In genomic region chr12:118714051-118714460, GRCh38 we compare ENCODE assay signal across 8 cellular contexts.
DNase-seq lines count a peak whose midpoint lies in the region; ATAC-seq and TF ChIP-seq lines count a peak whose summit lies in the region.

No MANE protein-coding gene starts in this region.

- H3K36me3 ChIP-seq in uterus = no peaks in the 10 kb centered on the region

- intact Hi-C loops in uterus (cut with DNase I; ENCODE audit: low total_unique reads) = no loop called here

- no peaks in the 10 kb centered on the region for H3K27me3 ChIP-seq in uterus

- no peak overlapping the region for H3K4me3 ChIP-seq in uterus

- no peaks in the 10 kb centered on the region for H3K4me1 ChIP-seq in uterus

- peak; percentile 55 for ATAC-seq in HG02943 (IDR thresholded peaks at IDR 0.05; ENCODE audit: low read depth, unreplicated experiment)
- ATAC-seq in HG03571 (IDR thresholded peaks at IDR 0.05; ENCODE audit: unreplicated experiment) = no peak

- peak overlapping the region; percentile 36 for H3K27ac Mint-ChIP-seq in neural crest cell (ENCODE audit: unreplicated experiment)

- TF ChIP-seq POLR2A in uterus (IDR thresholded peaks at IDR 0.05) = no peak

- H3K27ac ChIP-seq in uterus = no peak overlapping the region

- no peaks in the 10 kb centered on the region for H3K36me3 Mint-ChIP-seq in neural crest cell (ENCODE audit: low read depth)

- no peaks in the 10 kb centered on the region for H3K9me3 ChIP-seq in uterus

- peaks cover 4% of the 10 kb centered on the region for H3K9me3 Mint-ChIP-seq in neural crest cell

- peak; percentile 77 for TF ChIP-seq CTCF in neural crest cell (conservative IDR thresholded peaks at IDR 0.05)
- no peak for TF ChIP-seq CTCF in uterus (IDR thresholded peaks at IDR 0.05)

- DNase-seq in stimulated activated CD4-positive, alpha-beta T cell treated with anti-CD3 and anti-CD28 coated beads, Interleukin-2, amount 100 ng/mL, for 48 hours = peak; percentile 0 to 9
- DNase-seq in stimulated activated CD4-positive, alpha-beta T cell treated with anti-CD3 and anti-CD28 coated beads, Interleukin-4, amount 100 ng/mL, for 24 hours = no peak
- DNase-seq in NCI-H345 (lab: John Stamatoyannopoulos, UW) (peak; percentile 61), astrocyte of the hippocampus (ENCODE audit: low read depth, low spot score) (peak; percentile 5), neural crest cell (ENCODE audit: low read depth, low spot score) (peak; percentile 75), uterus (no peak)

- H3K4me3 Mint-ChIP-seq in neural crest cell = no peak overlapping the region

- H3K4me1 Mint-ChIP-seq in neural crest cell = peaks cover 16% of the 10 kb centered on the region

- no peaks in the 10 kb centered on the region for H3K27me3 Mint-ChIP-seq in neural crest cell (ENCODE audit: low read depth)

Comparison
In these comparisons a context has a peak if more than half of its experiments do, and no peak if none do; other contexts are left out.
1. DNase-seq: peak in stimulated activated CD4-positive, alpha-beta T cell treated with anti-CD3 and anti-CD28 coated beads, Interleukin-2, amount 100 ng/mL, for 48 hours (2 of 2), NCI-H345 (single experiment), astrocyte of the hippocampus (single experiment) and neural crest cell (single experiment); none in stimulated activated CD4-positive, alpha-beta T cell treated with anti-CD3 and anti-CD28 coated beads, Interleukin-4, amount 100 ng/mL, for 24 hours (single experiment) and uterus (0 of 2).